19 cellular contexts compared by ENCODE assay signal in genomic region chr14:77659822-77660221, GRCh38. TPM values are rescaled to one million over a fixed set of nuclear protein-coding genes. Genes with fewer than 3 reads are reported as not detected.
DNase-seq lines count a peak whose midpoint lies in the region; ATAC-seq and TF ChIP-seq lines count a peak whose summit lies in the region.
"Had no signal": no experiment of that assay in that cellular context is flagged by ENCODE, and none has a peak within 500 bp of the region (broad histone marks: within the 10 kb centered on the region; RNA-seq: fewer than 3 reads in every experiment).

No MANE protein-coding gene starts in this region.

- H3K4me3 ChIP-seq in tibial nerve (no peak overlapping the region), smooth muscle cell (no peak overlapping the region)
- H3K4me3 ChIP-seq: gastroesophageal sphincter, PC-9 had no signal

- no peak overlapping the region for H3K9ac ChIP-seq in smooth muscle cell (ENCODE audit: low read depth)

- H3K79me2 ChIP-seq in smooth muscle cell (ENCODE audit: low read depth) = no peaks in the 10 kb centered on the region

- WGBS in tibial nerve, 2 donors = 67 to 74% methylated on average over 2 of the region's 2 CpGs
- WGBS in smooth muscle cell (ENCODE audit: low lambda C conversion rate) = 79% methylated on average over 2 of the region's 2 CpGs

- no peak overlapping the region for H2AFZ ChIP-seq in smooth muscle cell (ENCODE audit: low read depth)
- H2AFZ ChIP-seq: PC-9 had no signal

- no peak for TF ChIP-seq POLR2A in tibial nerve (IDR thresholded peaks at IDR 0.05)

- H4K20me1 ChIP-seq in smooth muscle cell (ENCODE audit: low read depth) = no peaks in the 10 kb centered on the region

- no peaks in the 10 kb centered on the region for H3K9me3 ChIP-seq in T-helper 17 cell (ENCODE audit: control insufficient read depth, low read length, poor library complexity, severe bottlenecking)
- no peaks in the 10 kb centered on the region for H3K9me3 ChIP-seq in tibial nerve
- H3K9me3 ChIP-seq in smooth muscle cell (replicated peaks; ENCODE audit: low read depth) = no peaks in the 10 kb centered on the region
- H3K9me3 ChIP-seq: gastroesophageal sphincter had no signal

- H3K4me3 Mint-ChIP-seq in T-helper 17 cell = no peak overlapping the region
- H3K4me3 Mint-ChIP-seq: activated naive CD8-positive, alpha-beta T cell treated with anti-CD3 and anti-CD28 coated beads, Interleukin-2, amount 50 U/mL, for 24 hours; type B pancreatic cell had no signal

- H3K27ac ChIP-seq in tibial nerve (peak overlapping the region in 2 of 4 donors; percentile 13 to 51), smooth muscle cell (ENCODE audit: low read depth) (no peak overlapping the region)
- H3K27ac ChIP-seq: 22Rv1, gastroesophageal sphincter, PC-9 had no signal

- peak overlapping the region; percentile 8 for H3K27ac Mint-ChIP-seq in T-helper 17 cell
- H3K27ac Mint-ChIP-seq: activated naive CD8-positive, alpha-beta T cell treated with anti-CD3 and anti-CD28 coated beads, Interleukin-2, amount 50 U/mL, for 24 hours had no signal

- peaks cover 9% of the 10 kb centered on the region for H3K27me3 Mint-ChIP-seq in T-helper 17 cell

- H3K36me3 Mint-ChIP-seq in T-helper 17 cell (ENCODE audit: low read depth) = no peaks in the 10 kb centered on the region
- H3K36me3 Mint-ChIP-seq: type B pancreatic cell had no signal

- H3K27me3 ChIP-seq in tibial nerve (no peaks in the 10 kb centered on the region), smooth muscle cell (ENCODE audit: low read depth) (no peaks in the 10 kb centered on the region)

- peak; percentile 44 for DNase-seq in DMS79 treated with DMSO at 0.1 percent for 48 hours (lab: John Stamatoyannopoulos, UW)
- no peak for DNase-seq in DMS79 (lab: John Stamatoyannopoulos, UW)
- DNase-seq in T-helper 17 cell = no peak
- no peak for DNase-seq in left lobe of liver (ENCODE audit: low spot score)
- DNase-seq in tibial nerve (ENCODE audit: low spot score in 2 of 2) = no peak
- DNase-seq in midbrain (lab: John Stamatoyannopoulos, UW) = no peak
- no peak for DNase-seq in smooth muscle cell (lab: John Stamatoyannopoulos, UW; ENCODE audit: unreplicated experiment)
- DNase-seq in SHP77 (lab: John Stamatoyannopoulos, UW) = no peak
- DNase-seq: activated effector memory CD4-positive, alpha-beta T cell treated with Interleukin-2 at 50 U/mL for 16 hours; activated naive CD8-positive, alpha-beta T cell treated with anti-CD3 and anti-CD28 coated beads, Interleukin-2, amount 50 U/mL, for 24 hours; Karpas-422; left cardiac atrium; occipital lobe; PC-9; stimulated activated naive CD8-positive, alpha-beta T cell treated with anti-CD3 and anti-CD28 coated beads, Interleukin-15, Interleukin-2, amounts not matched to agents 100 U/mL and 50 U/mL, for 24 hours; T1000 had no signal

- no peak for TF ChIP-seq CTCF in tibial nerve (IDR thresholded peaks at IDR 0.05)
- no peak for TF ChIP-seq CTCF in smooth muscle cell (IDR thresholded peaks at IDR 0.05; ENCODE audit: borderline replicate concordance, insufficient read depth, poor library complexity, severe bottlenecking)

- no peaks in the 10 kb centered on the region for H3F3A ChIP-seq in smooth muscle cell (ENCODE audit: low read depth)

- peaks cover 9% of the 10 kb centered on the region for H3K4me1 Mint-ChIP-seq in T-helper 17 cell
- H3K4me1 Mint-ChIP-seq: activated naive CD8-positive, alpha-beta T cell treated with anti-CD3 and anti-CD28 coated beads, Interleukin-2, amount 50 U/mL, for 24 hours had no signal

- peak; percentile 62 to 75 for TF ChIP-seq EP300 in tibial nerve (IDR thresholded peaks at IDR 0.05)

- H3K36me3 ChIP-seq in tibial nerve (no peaks in the 10 kb centered on the region), smooth muscle cell (ENCODE audit: low read depth) (no peaks in the 10 kb centered on the region)
- H3K36me3 ChIP-seq: gastroesophageal sphincter had no signal

- ATAC-seq in T-helper 17 cell = no peak
- peak; percentile 8 for ATAC-seq in left lobe of liver
- ATAC-seq: activated naive CD8-positive, alpha-beta T cell treated with anti-CD3 and anti-CD28 coated beads, Interleukin-2, amount 50 U/mL, for 24 hours; gastroesophageal sphincter; stimulated activated naive CD8-positive, alpha-beta T cell treated with anti-CD3 and anti-CD28 coated beads, Interleukin-15, Interleukin-2, amounts not matched to agents 100 U/mL and 50 U/mL, for 24 hours had no signal

- H3K4me1 ChIP-seq in tibial nerve = no peaks in the 10 kb centered on the region
- H3K4me1 ChIP-seq in smooth muscle cell (ENCODE audit: low read depth) = peaks cover 3% of the 10 kb centered on the region
- H3K4me1 ChIP-seq: gastroesophageal sphincter had no signal

- no peak overlapping the region for H3K4me2 ChIP-seq in smooth muscle cell
- H3K4me2 ChIP-seq: PC-9 had no signal

RNA-seq across cellular contexts. Expression of gene SPTLC2, which starts 43.4 kb away (rescaled TPM):
- 10 to 100 TPM; 22.0 to 22.3 TPM for total RNA-seq in T-helper 17 cell
- 8.7 TPM for total RNA-seq in left lobe of liver
- 10 to 100 TPM; 25.5 to 45.2 (median 29.7) TPM for total RNA-seq in tibial nerve
- total RNA-seq in smooth muscle cell = 24.8 and 36.2 TPM in 2 replicates
- polyA plus RNA-seq in smooth muscle cell = 21.8 and 23.4 TPM in 2 replicates

RNA-seq across cellular contexts. Expression of gene ALKBH1, which starts 48.0 kb away (rescaled TPM):
- total RNA-seq in T-helper 17 cell = 10 to 100 TPM in 1 of 2 donors, 1 to 10 TPM in 1; 8.8 to 10.6 TPM
- total RNA-seq in left lobe of liver = 6.2 TPM
- total RNA-seq in tibial nerve = 10 to 100 TPM in 3 of 4 donors, 1 to 10 TPM in 1; 9.6 to 17.0 (median 13.1) TPM
- 15.0 and 18.7 TPM in 2 replicates for total RNA-seq in smooth muscle cell
- 11.3 and 12.9 TPM in 2 replicates for polyA plus RNA-seq in smooth muscle cell

RNA-seq across cellular contexts. Expression of gene SLIRP, which starts 48.1 kb away (rescaled TPM):
- total RNA-seq in T-helper 17 cell = 10 to 100 TPM; 37.7 to 43.9 TPM
- total RNA-seq in left lobe of liver = 47.9 TPM
- total RNA-seq in tibial nerve = 100 to 1,000 TPM; 156 to 262 (median 218) TPM
- total RNA-seq in smooth muscle cell = 655 and 735 TPM in 2 replicates
- polyA plus RNA-seq in smooth muscle cell = 577 and 681 TPM in 2 replicates
